ENCODE assay signal across 9 cellular contexts in genomic region chr2:144630459-144631215, GRCh38.
DNase-seq lines count a peak whose midpoint lies in the region; ATAC-seq, FAIRE-seq and TF ChIP-seq lines count a peak whose summit lies in the region.
"Had no signal": no experiment of that assay in that cellular context is flagged by ENCODE, and none has a peak within 500 bp of the region (broad histone marks: within the 10 kb centered on the region; RNA-seq: fewer than 3 reads in every experiment).

No MANE protein-coding gene starts in this region.

- ATAC-seq in GM19463 (IDR thresholded peaks at IDR 0.05; ENCODE audit: unreplicated experiment) (peak; percentile 99), HG03095 (IDR thresholded peaks at IDR 0.05; ENCODE audit: unreplicated experiment) (peak; percentile 78), GM12878 (no peak), esophagus mucosa (no peak)

- H3K36me3 Mint-ChIP-seq in Caco-2 (ENCODE audit: insufficient read depth, unreplicated experiment) = no peaks in the 10 kb centered on the region

- H3K27ac Mint-ChIP-seq in Caco-2 (ENCODE audit: unreplicated experiment) = no peak overlapping the region

- H3K27me3 ChIP-seq in GM12878 (replicated peaks in 1 of 2; ENCODE audit: control insufficient read depth in 2 of 2, insufficient read depth in 2 of 2, low read length in 1 of 2) (peaks cover 0 to under 1% of the 10 kb centered on the region in 2 experiments; a peak in 1 of 4 replicates), Caco-2 (replicated peaks; ENCODE audit: control insufficient read depth, insufficient read depth, low read length) (no peaks in the 10 kb centered on the region)

- TF ChIP-seq CTCF in GM12865 (IDR thresholded peaks at IDR 0.05; ENCODE audit: insufficient read depth, low read depth, low read length, missing control alignments) = no peak
- no peak for TF ChIP-seq CTCF in GM12878 (IDR thresholded peaks at IDR 0.05 in 2 of 3, conservative IDR thresholded peaks at IDR 0.05 in 1 of 3; ENCODE audit: control insufficient read depth in 2 of 3, extremely low read depth in 1 of 3, insufficient read depth in 1 of 3, low read depth in 3 of 3, low read length in 3 of 3)
- no peak for TF ChIP-seq CTCF in Caco-2 (IDR thresholded peaks at IDR 0.05; ENCODE audit: insufficient read depth in 1 of 2, low read depth in 1 of 2, low read length in 1 of 2, severe bottlenecking in 1 of 2, unreplicated experiment in 1 of 2)

- H3K9me3 Mint-ChIP-seq in Caco-2 (ENCODE audit: unreplicated experiment) = peaks cover 12% of the 10 kb centered on the region

- H3K4me2 ChIP-seq in GM12878 (ENCODE audit: control insufficient read depth, insufficient read depth) = no peak overlapping the region

- no peaks in the 10 kb centered on the region for H3K36me3 ChIP-seq in GM12878 (ENCODE audit: control insufficient read depth in 2 of 2, insufficient read depth in 2 of 2, low read length in 1 of 2)
- no peaks in the 10 kb centered on the region for H3K36me3 ChIP-seq in Caco-2 (ENCODE audit: control insufficient read depth, insufficient read depth, low read length)

- no peaks in the 10 kb centered on the region for H3K27me3 Mint-ChIP-seq in Caco-2 (ENCODE audit: insufficient read depth, unreplicated experiment)

- no peak for TF ChIP-seq POLR2A in GM12878 (IDR thresholded peaks at IDR 0.05; ENCODE audit: low read depth, low read length)

- peak; percentile 53 for DNase-seq in GM12865 (ENCODE audit: low read depth)
- DNase-seq in GM12878 (ENCODE audit: low read depth, low spot score) = no peak
- DNase-seq in globus pallidus (ENCODE audit: low spot score) = no peak
- no peak for DNase-seq in NCI-H69 (lab: John Stamatoyannopoulos, UW)
- no peak for DNase-seq in Caco-2

- intact Hi-C loops in GM12878 (cut with micrococcal nuclease; ENCODE audit: unreplicated experiment) = no loop called here
- intact Hi-C loops in Caco-2 (cut with micrococcal nuclease; ENCODE audit: unreplicated experiment) = no loop called here

- BruUV-seq in GM12878 (replicated peaks; lab: Mats Ljungman, UMichigan) (no TSS peak), Caco-2 (replicated peaks; lab: Mats Ljungman, UMichigan) (no TSS peak)

- H3K9me3 ChIP-seq in GM12878 (replicated peaks; ENCODE audit: control insufficient read depth, insufficient read depth, low read length) (no peaks in the 10 kb centered on the region; the same call in 2 of the 3 replicates), Caco-2 (no peaks in the 10 kb centered on the region)

- RAD21 ChIA-PET in GM12878 (lab: Charles Lee; ENCODE audit: unreplicated experiment) = no interaction called here

- no peak for TF ChIP-seq EP300 in GM12878 (IDR thresholded peaks at IDR 0.05; ENCODE audit: borderline replicate concordance in 1 of 2, control insufficient read depth in 1 of 2, low read depth in 2 of 2, low read length in 2 of 2)

- CTCF ChIA-PET in GM12878 (lab: Yijun Ruan, JAX) (no interaction called here), Caco-2 (lab: Charles Lee) (no interaction called here)

- WGBS in GM12878 (ENCODE audit: insufficient coverage, insufficient replicate concordance, low lambda C conversion rate, missing lambda C conversion rate) = 2% methylated on average over 2 of the region's 2 CpGs

- no peaks in the 10 kb centered on the region for H4K20me1 ChIP-seq in GM12878 (ENCODE audit: control insufficient read depth, insufficient read depth)

- no peaks in the 10 kb centered on the region for H3K79me2 ChIP-seq in GM12878 (ENCODE audit: control insufficient read depth, insufficient read depth, low read length)

- SMC1A ChIA-PET in GM12878 (lab: Charles Lee; ENCODE audit: uncharacterized antibody, unreplicated experiment) = interaction anchor here (1.1 kb wide), 1 partner anchor 30 kb away, joined by 3 read pairs; no protein-coding TSS in a partner anchor

- in situ Hi-C loops in GM12878 (cut with MboI) = no loop called here

- H3K9ac ChIP-seq in GM12878 (ENCODE audit: control insufficient read depth, insufficient read depth, low read length) = no peak overlapping the region

- H2AFZ ChIP-seq in GM12878 (ENCODE audit: control insufficient read depth, low read depth, low read length) = no peak overlapping the region

- no peak for TF ChIP-seq RAD21 in GM12878 (IDR thresholded peaks at IDR 0.05; ENCODE audit: insufficient read depth, low read depth, low read length)

- no peaks in the 10 kb centered on the region for H3K4me1 Mint-ChIP-seq in Caco-2 (ENCODE audit: low read depth, unreplicated experiment)

- no peak overlapping the region for H3K4me3 Mint-ChIP-seq in Caco-2 (ENCODE audit: unreplicated experiment)
- H3K4me3 Mint-ChIP-seq: CD14-positive monocyte had no signal

- POLR2A ChIA-PET in GM12878 (lab: Charles Lee) (no interaction called here), Caco-2 (lab: Charles Lee) (no interaction called here)

- no peak overlapping the region for H3K27ac ChIP-seq in GM12878 (ENCODE audit: control insufficient read depth, insufficient read depth)

- no peaks in the 10 kb centered on the region for H3K4me1 ChIP-seq in GM12878 (ENCODE audit: control insufficient read depth, insufficient read depth, low read length)
- H3K4me1 ChIP-seq in Caco-2 = no peaks in the 10 kb centered on the region

- H3K4me3 ChIP-seq in GM12865 (ENCODE audit: low read depth, low read length) = no peak overlapping the region
- no peak overlapping the region for H3K4me3 ChIP-seq in GM12878
- H3K4me3 ChIP-seq in Caco-2 (ENCODE audit: low read depth, low read length) = no peak overlapping the region

- no peak for FAIRE-seq in GM12878 (lab: Jason Lieb, UNC)

TF ChIP-seq in GM12878, 131 proteins besides CTCF, POLR2A, EP300 and RAD21 (continues in another document):
- TF ChIP-seq CBX3 (IDR thresholded peaks at IDR 0.05; ENCODE audit: borderline replicate concordance, low read depth) (no peak), CEBPB (IDR thresholded peaks at IDR 0.05; ENCODE audit: borderline replicate concordance in 1 of 2, low read depth in 2 of 2, low read length in 2 of 2) (0 out of 4 replicates have a peak, but pooled peaks of 1 of the 2 experiments have one; percentile 34), CREB1 (IDR thresholded peaks at IDR 0.05; ENCODE audit: low read depth) (no peak), ATF2 (IDR thresholded peaks at IDR 0.05; ENCODE audit: low read length) (peak; percentile 55; the same call in 1 of the 2 replicates), NBN (IDR thresholded peaks at IDR 0.05) (no peak), ESRRA (IDR thresholded peaks at IDR 0.05; ENCODE audit: low read length) (no peak), NFIC (IDR thresholded peaks at IDR 0.05; ENCODE audit: low read depth, low read length) (peak; percentile 38; the same call in 1 of the 2 replicates), MEF2B (IDR thresholded peaks at IDR 0.05; ENCODE audit: partially characterized antibody, poor library complexity, severe bottlenecking) (peak; percentile 27), PAX5 (IDR thresholded peaks at IDR 0.05; ENCODE audit: borderline replicate concordance, low read depth, low read length) (peak; percentile 52; the same call in 1 of the 2 replicates), PKNOX1 (IDR thresholded peaks at IDR 0.05) (no peak), POLR2AphosphoS2 (IDR thresholded peaks at IDR 0.05; ENCODE audit: low read depth, low read length) (no peak), STAT3 (IDR thresholded peaks at IDR 0.05; ENCODE audit: low read depth, low read length) (no peak), SMAD1 (IDR thresholded peaks at IDR 0.05; ENCODE audit: low read depth, partially characterized antibody) (no peak), STAT1 (conservative IDR thresholded peaks at IDR 0.05) (no peak), RFX5 (IDR thresholded peaks at IDR 0.05; ENCODE audit: low read depth, low read length) (no peak), ZNF207 (IDR thresholded peaks at IDR 0.05; ENCODE audit: borderline replicate concordance) (no peak), PBX3 (IDR thresholded peaks at IDR 0.05; ENCODE audit: insufficient replicate concordance, low read depth, low read length) (no peak)

Comparison
In these comparisons a context has a peak if more than half of its experiments do, and no peak if none do; other contexts are left out.
1. ATAC-seq: peak in GM19463 (single experiment) and HG03095 (single experiment); none in GM12878 (single experiment) and esophagus mucosa (single experiment).